In genomic region chr14:93343797-93344196, GRCh38 we compare ENCODE assay signal across 31 cellular contexts. TPM values are rescaled to one million over a fixed set of nuclear protein-coding genes. Genes with fewer than 3 reads are reported as not detected.
DNase-seq lines count a peak whose midpoint lies in the region; ATAC-seq and TF ChIP-seq lines count a peak whose summit lies in the region.
"Had no signal": no experiment of that assay in that cellular context is flagged by ENCODE, and none has a peak within 500 bp of the region (broad histone marks: within the 10 kb centered on the region; RNA-seq: fewer than 3 reads in every experiment).

No MANE protein-coding gene starts in this region.

- intact Hi-C loops in A673 (cut with micrococcal nuclease; ENCODE audit: unreplicated experiment) = no loop called here
- intact Hi-C loops in CD8-positive, alpha-beta T cell (cut with DNase I, micrococcal nuclease) = no loop called here

- peaks cover 5% of the 10 kb centered on the region for H3K27me3 Mint-ChIP-seq in CD8-positive, alpha-beta T cell (ENCODE audit: low read depth)
- H3K27me3 Mint-ChIP-seq: dendritic cell treated with granulocyte-macrophage colony-stimulating factor and Interleukin-4, amounts not matched to agents 40 ng/mL and 50 ng/mL, for 4 days had no signal

- H3K36me3 ChIP-seq in A673 (ENCODE audit: insufficient read depth, low read length, poor library complexity, severe bottlenecking) (no peaks in the 10 kb centered on the region), HUES6 (ENCODE audit: control insufficient read depth, insufficient read depth, low read length) (peaks cover 3% of the 10 kb centered on the region; the same call in 1 of the 2 replicates)
- H3K36me3 ChIP-seq in CD8-positive, alpha-beta T cell (ENCODE audit: insufficient read depth, low read length) = no peaks in the 10 kb centered on the region
- H3K36me3 ChIP-seq: gastrocnemius medialis, transverse colon had no signal

- peaks cover 7% of the 10 kb centered on the region for H3K4me1 ChIP-seq in A673 (ENCODE audit: insufficient read depth, low read length, poor library complexity, severe bottlenecking)
- peaks cover 13% of the 10 kb centered on the region for H3K4me1 ChIP-seq in HUES6 (ENCODE audit: control insufficient read depth, insufficient read depth, low read length)
- H3K4me1 ChIP-seq in CD8-positive, alpha-beta T cell (ENCODE audit: insufficient read depth, low read length) = no peaks in the 10 kb centered on the region
- H3K4me1 ChIP-seq: A549, gastrocnemius medialis, transverse colon had no signal

- DNase-seq in A673 (ENCODE audit: low spot score) (peak; percentile 10), NCI-H69 (lab: John Stamatoyannopoulos, UW) (peak; percentile 85), iPS-NIHi11 (ENCODE audit: low spot score) (peak; percentile 39), left lobe of liver (ENCODE audit: low spot score) (no peak), GM19240 (ENCODE audit: insufficient read length, low spot score) (no peak), HCEC 1CT (no peak)
- no peak for DNase-seq in CD8-positive, alpha-beta T cell
- DNase-seq: activated CD4-positive, alpha-beta T cell treated with anti-CD3 and anti-CD28 coated beads for 1 hour; activated CD8-positive, alpha-beta T cell treated with anti-CD3 and anti-CD28 coated beads for 36 hours; activated effector memory CD4-positive, alpha-beta T cell treated with Interleukin-2 at 50 U/mL for 16 hours; activated naive CD8-positive, alpha-beta T cell treated with anti-CD3 and anti-CD28 coated beads, Interleukin-2, amount 10 ng/mL, durations not matched to agents 7 days and 5 days; CD8-positive, alpha-beta memory T cell; DMS153; gastrocnemius medialis; hippocampal formation; KG1; MM.1S; NCI-H526 treated with DMSO at 0.1 percent for 48 hours; right cardiac atrium; stimulated activated CD4-positive, alpha-beta T cell treated with anti-CD3 and anti-CD28 coated beads, Interleukin-2, amount 100 ng/mL, for 48 hours; transverse colon had no signal

- no peaks in the 10 kb centered on the region for H3K36me3 Mint-ChIP-seq in CD8-positive, alpha-beta T cell

- no peak for ATAC-seq in left lobe of liver
- ATAC-seq in CD8-positive, alpha-beta T cell = no peak
- ATAC-seq: A549; activated CD8-positive, alpha-beta T cell treated with anti-CD3 and anti-CD28 coated beads for 36 hours; gastrocnemius medialis; natural killer cell treated with Interleukin-12 subunit alpha and Interleukin-12 subunit beta and Interleukin-15 and Interleukin-18, amount 100 ng/mL, for 72 hours; right cardiac atrium had no signal

- H3K9ac ChIP-seq in HUES6 (ENCODE audit: low read length) = no peak overlapping the region

- POLR2A ChIA-PET in A673 (lab: Charles Lee; ENCODE audit: low non-redundant PET) = no interaction called here
- POLR2A ChIA-PET in CD8-positive, alpha-beta T cell (lab: Charles Lee) = no interaction called here

- H3K4me3 Mint-ChIP-seq in CD8-positive, alpha-beta T cell = no peak overlapping the region
- H3K4me3 Mint-ChIP-seq: activated CD8-positive, alpha-beta T cell treated with anti-CD3 and anti-CD28 coated beads for 36 hours; activated naive CD8-positive, alpha-beta T cell treated with anti-CD3 and anti-CD28 coated beads, Interleukin-2, amount 10 ng/mL, durations not matched to agents 7 days and 5 days; CD8-positive, alpha-beta memory T cell; central memory CD8-positive, alpha-beta T cell; dendritic cell treated with granulocyte-macrophage colony-stimulating factor and Interleukin-4, amounts not matched to agents 40 ng/mL and 50 ng/mL, for 4 days; natural killer cell treated with Interleukin-12 subunit alpha and Interleukin-12 subunit beta and Interleukin-15 and Interleukin-18, amount 100 ng/mL, for 72 hours; T-helper 1 cell treated with Interleukin-12 subunit alpha and Interleukin-12 subunit beta and Interleukin-4 antibody, amounts not matched to agents 30 μg/mL and 1 μg/mL, for 36 hours had no signal

- no peak overlapping the region for H3K4me3 ChIP-seq in A673 (ENCODE audit: low read depth, low read length, poor library complexity, severe bottlenecking)
- H3K4me3 ChIP-seq in HUES6 (ENCODE audit: low read depth, low read length) = peak overlapping the region; percentile 21; the same call in 1 of the 2 replicates
- H3K4me3 ChIP-seq in CD8-positive, alpha-beta T cell (ENCODE audit: low read depth, low read length) = no peak overlapping the region
- H3K4me3 ChIP-seq: A549, gastrocnemius medialis, SK-N-MC, transverse colon had no signal

- no peaks in the 10 kb centered on the region for H3K4me1 Mint-ChIP-seq in CD8-positive, alpha-beta T cell (ENCODE audit: low read depth)
- H3K4me1 Mint-ChIP-seq: activated naive CD8-positive, alpha-beta T cell treated with anti-CD3 and anti-CD28 coated beads, Interleukin-2, amount 10 ng/mL, durations not matched to agents 7 days and 5 days; CD8-positive, alpha-beta memory T cell; central memory CD8-positive, alpha-beta T cell had no signal

- H3K27ac ChIP-seq in A673 (ENCODE audit: low read depth, low read length, poor library complexity, severe bottlenecking) (no peak overlapping the region), HUES6 (ENCODE audit: low read depth, low read length) (peak overlapping the region; percentile 78)
- H3K27ac ChIP-seq in CD8-positive, alpha-beta T cell (ENCODE audit: low read depth, low read length) = no peak overlapping the region
- H3K27ac ChIP-seq: A549, gastrocnemius medialis, SK-N-MC, transverse colon had no signal

- CTCF ChIA-PET in A673 (lab: Charles Lee) = no interaction called here
- CTCF ChIA-PET in CD8-positive, alpha-beta T cell (lab: Charles Lee) = no interaction called here

- no TSS peak for BruUV-seq in A673 (replicated peaks; lab: Mats Ljungman, UMichigan)

- H3K9me3 ChIP-seq in A673 (ENCODE audit: low read depth, low read length, poor library complexity, severe bottlenecking) (no peaks in the 10 kb centered on the region), HUES6 (ENCODE audit: control insufficient read depth, insufficient read depth, low read depth, low read length) (peaks cover 39% of the 10 kb centered on the region)
- no peaks in the 10 kb centered on the region for H3K9me3 ChIP-seq in CD8-positive, alpha-beta T cell (ENCODE audit: low read length)
- H3K9me3 ChIP-seq: gastrocnemius medialis, transverse colon had no signal

- H3K9me3 Mint-ChIP-seq in CD8-positive, alpha-beta T cell = no peaks in the 10 kb centered on the region
- H3K9me3 Mint-ChIP-seq: natural killer cell treated with Interleukin-12 subunit alpha and Interleukin-12 subunit beta and Interleukin-15 and Interleukin-18, amount 100 ng/mL, for 72 hours had no signal

- no peak for TF ChIP-seq CTCF in A673 (conservative IDR thresholded peaks at IDR 0.05; ENCODE audit: low read depth, low read length)
- TF ChIP-seq CTCF in CD8-positive, alpha-beta T cell (IDR thresholded peaks at IDR 0.05) = no peak

- no peak overlapping the region for H3K27ac Mint-ChIP-seq in CD8-positive, alpha-beta T cell
- H3K27ac Mint-ChIP-seq: activated CD8-positive, alpha-beta T cell treated with anti-CD3 and anti-CD28 coated beads for 36 hours; activated naive CD8-positive, alpha-beta T cell treated with anti-CD3 and anti-CD28 coated beads, Interleukin-2, amount 10 ng/mL, durations not matched to agents 7 days and 5 days; CD8-positive, alpha-beta memory T cell; dendritic cell treated with granulocyte-macrophage colony-stimulating factor and Interleukin-4, amounts not matched to agents 40 ng/mL and 50 ng/mL, for 4 days; T-helper 1 cell treated with Interleukin-12 subunit alpha and Interleukin-12 subunit beta and Interleukin-4 antibody, amounts not matched to agents 30 μg/mL and 1 μg/mL, for 36 hours had no signal

- no peaks in the 10 kb centered on the region for H3K27me3 ChIP-seq in A673 (replicated peaks; ENCODE audit: insufficient read depth, low read depth, low read length, poor library complexity)
- no peaks in the 10 kb centered on the region for H3K27me3 ChIP-seq in HUES6 (ENCODE audit: control insufficient read depth, insufficient read depth, low read length)
- H3K27me3 ChIP-seq in CD8-positive, alpha-beta T cell (ENCODE audit: insufficient read depth, low read length) = no peaks in the 10 kb centered on the region
- H3K27me3 ChIP-seq: gastrocnemius medialis, transverse colon had no signal

RNA-seq across cellular contexts. Expression of gene COX8C, which starts 3.2 kb away (rescaled TPM):
- total RNA-seq in A673 (2021) = 0.66 TPM in 1 of 2 replicates, not detected in the other
- total RNA-seq in left lobe of liver = not detected
- total RNA-seq in CD8-positive, alpha-beta T cell = not detected
- total RNA-seq: activated CD8-positive, alpha-beta T cell treated with anti-CD3 and anti-CD28 coated beads for 36 hours; activated naive CD8-positive, alpha-beta T cell treated with anti-CD3 and anti-CD28 coated beads, Interleukin-2, amount 10 ng/mL, durations not matched to agents 7 days and 5 days; CD8-positive, alpha-beta memory T cell; G401; gastrocnemius medialis; HT1080; lower leg skin; natural killer cell treated with Interleukin-12 subunit alpha and Interleukin-12 subunit beta and Interleukin-15 and Interleukin-18, amount 100 ng/mL, for 72 hours; transverse colon had no signal

RNA-seq across cellular contexts. Expression of gene BTBD7, which starts 11.0 kb away (rescaled TPM):
- total RNA-seq in A673 (2021) (52.8 and 60.9 TPM in 2 replicates), left lobe of liver (11.0 TPM)
- total RNA-seq in CD8-positive, alpha-beta T cell = 10 to 100 TPM; 22.9 to 23.5 TPM

Comparison
In these comparisons a context has a peak if more than half of its experiments do, and no peak if none do; other contexts are left out.
1. DNase-seq: peak in A673 (single experiment), NCI-H69 (single experiment) and iPS-NIHi11 (single experiment); none in left lobe of liver (single experiment), CD8-positive, alpha-beta T cell (0 of 7), GM19240 (single experiment) and HCEC 1CT (single experiment).